Comparison of ENCODE assay signal across 8 cellular contexts in genomic region chr17:21283482-21284318, GRCh38. TPM values are rescaled to one million over a fixed set of nuclear protein-coding genes. Genes with fewer than 3 reads are reported as not detected.
DNase-seq lines count a peak whose midpoint lies in the region; ATAC-seq, FAIRE-seq and TF ChIP-seq lines count a peak whose summit lies in the region.

No MANE protein-coding gene starts in this region.

- in situ Hi-C loops in HAP-1 (cut with MboI; ENCODE audit: low sequenced_read_pairs) = loop anchor here (5.0 to 10.0 kb wide), 2 partner anchors 171 to 229 kb away; no protein-coding TSS in a partner anchor

- no peak overlapping the region for H3K14ac ChIP-seq in H1 (ENCODE audit: insufficient read length)

- no peak overlapping the region for H2BK15ac ChIP-seq in H1 (ENCODE audit: low read length)

- no peak overlapping the region for H2BK120ac ChIP-seq in H1 (replicated peaks; ENCODE audit: low read depth, low read length)

- H4K20me1 ChIP-seq in OCI-LY3 (ENCODE audit: insufficient read depth, low read length) (no peaks in the 10 kb centered on the region), H1 (replicated peaks in 1 of 2; ENCODE audit: control insufficient read depth in 1 of 2, insufficient read depth in 2 of 2, low read length in 2 of 2) (peaks cover 0 to 2% of the 10 kb centered on the region in 2 experiments)

- POLR2A ChIA-PET in H1 (lab: Charles Lee; ENCODE audit: partially characterized antibody) = interaction anchor here (0.7 to 1.1 kb wide), 2 partner anchors 8 to 11 kb away, joined by 4 to 5 read pairs; no protein-coding TSS in a partner anchor
- POLR2A ChIA-PET in naive thymus-derived CD4-positive, alpha-beta T cell (lab: Charles Lee) = interaction anchor here (0.5 to 0.8 kb wide), 6 partner anchors 8 to 249 kb away, joined by 3 to 4 read pairs (median 3); partner anchors contain the start of gene USP22

- H2BK12ac ChIP-seq in H1 (ENCODE audit: low read depth, low read length) = no peak overlapping the region

- no peak for FAIRE-seq in H1 (lab: Jason Lieb, UNC)

- H4K5ac ChIP-seq in H1 (ENCODE audit: insufficient read length, low read depth, low read length) = no peak overlapping the region

- H2AK5ac ChIP-seq in H1 (ENCODE audit: low read depth, low read length) = no peak overlapping the region

- no peak for ATAC-seq in naive thymus-derived CD4-positive, alpha-beta T cell

- H3K27ac ChIP-seq in OCI-LY3 (ENCODE audit: low read length) = no peak overlapping the region
- no peak overlapping the region for H3K27ac ChIP-seq in H1 (ENCODE audit: low read depth, low read length)
- H3K27ac ChIP-seq in naive thymus-derived CD4-positive, alpha-beta T cell (ENCODE audit: low read depth, low read length) = peak overlapping the region; percentile 78

- peaks cover 8% of the 10 kb centered on the region; the same call in 1 of the 2 replicates for H3K23me2 ChIP-seq in H1 (ENCODE audit: low read depth, low read length)

- H3K4me1 Mint-ChIP-seq in naive thymus-derived CD4-positive, alpha-beta T cell = peaks cover 38 to 62% (median 57%) of the 10 kb centered on the region in 7 donors

- peaks cover 10% of the 10 kb centered on the region for H3K4me1 ChIP-seq in HAP-1
- peaks cover 24% of the 10 kb centered on the region for H3K4me1 ChIP-seq in OCI-LY3 (ENCODE audit: low read length)
- peaks cover 0 to 19% (median 10%) of the 10 kb centered on the region in 4 experiments; a peak in 6 of 7 replicates for H3K4me1 ChIP-seq in H1 (replicated peaks in 1 of 4; ENCODE audit: control insufficient read depth in 3 of 4, insufficient read depth in 4 of 4, low read length in 3 of 4)
- H3K4me1 ChIP-seq in naive thymus-derived CD4-positive, alpha-beta T cell (ENCODE audit: control insufficient read depth in 2 of 2, insufficient read depth in 2 of 2, low read length in 2 of 2) = peaks cover 38 to 44% of the 10 kb centered on the region in 2 donors

- WGBS in H1 (ENCODE audit: extremely low coverage in 1 of 2, insufficient coverage in 1 of 2, insufficient read length in 1 of 2, insufficient replicate concordance in 2 of 2, low coverage in 1 of 2, low lambda C conversion rate in 2 of 2, missing lambda C conversion rate in 1 of 2), 2 experiments = 31% methylated on average over 48 of the region's 49 CpGs; no CpG with 5 or more reads in 1 of the 2 experiments

- TF ChIP-seq CTCF in GM12875 (IDR thresholded peaks at IDR 0.05; ENCODE audit: borderline replicate concordance, insufficient read depth, low read depth, low read length) (no peak), OCI-LY3 (IDR thresholded peaks at IDR 0.05; ENCODE audit: low read depth, low read length) (no peak), H1 (IDR thresholded peaks at IDR 0.05; ENCODE audit: control extremely low read depth in 1 of 3, insufficient read depth in 1 of 3, low read depth in 1 of 3, low read length in 3 of 3) (no peak)

- peak overlapping the region; percentile 72 to 97 (median 96) for H3K27ac Mint-ChIP-seq in naive thymus-derived CD4-positive, alpha-beta T cell

- no peak overlapping the region for H3K56ac ChIP-seq in H1 (replicated peaks; ENCODE audit: insufficient read length, low read depth, low read length)

- peak overlapping the region; percentile 88 to 99 (median 96) for H3K4me3 Mint-ChIP-seq in naive thymus-derived CD4-positive, alpha-beta T cell

- H3K4ac ChIP-seq in H1 (replicated peaks; ENCODE audit: insufficient read length, low read depth, low read length) = no peak overlapping the region

- no peak overlapping the region for H3K23ac ChIP-seq in H1 (ENCODE audit: insufficient read length)

- no peak for TF ChIP-seq POLR2A in H1 (IDR thresholded peaks at IDR 0.05; ENCODE audit: control extremely low read depth in 1 of 2, low read depth in 2 of 2, low read length in 2 of 2)

- H3K18ac ChIP-seq in H1 (ENCODE audit: extremely low read depth, low read length) = no peak overlapping the region

- H3K36me3 ChIP-seq in HAP-1 (replicated peaks) (peaks cover 10% of the 10 kb centered on the region), OCI-LY3 (replicated peaks; ENCODE audit: low read depth, low read length) (no peaks in the 10 kb centered on the region), H1 (ENCODE audit: control insufficient read depth in 2 of 4, insufficient read depth in 4 of 4, low read length in 3 of 4) (no peaks in the 10 kb centered on the region)
- no peaks in the 10 kb centered on the region for H3K36me3 ChIP-seq in naive thymus-derived CD4-positive, alpha-beta T cell (ENCODE audit: control insufficient read depth in 2 of 3, insufficient read depth in 3 of 3, low read length in 3 of 3)

- DNase-seq in HAP-1 (ENCODE audit: low spot score in 2 of 2) = no peak
- no peak for DNase-seq in H1 (ENCODE audit: low read depth in 1 of 2, low spot score in 2 of 2)
- no peak for DNase-seq in naive thymus-derived CD4-positive, alpha-beta T cell
- DNase-seq in iPS-NIHi11 (ENCODE audit: low spot score) = no peak
- no peak for DNase-seq in stimulated activated CD8-positive, alpha-beta memory T cell treated with anti-CD3 and anti-CD28 coated beads, Interleukin-4, amount 100 ng/mL, for 48 hours
- DNase-seq in foreskin melanocyte = no peak

- H3K9me3 ChIP-seq in HAP-1 (no peaks in the 10 kb centered on the region), OCI-LY3 (ENCODE audit: insufficient read depth, low read length) (no peaks in the 10 kb centered on the region), H1 (ENCODE audit: insufficient read depth in 2 of 2, low read depth in 1 of 2, low read length in 1 of 2) (no peaks in the 10 kb centered on the region)
- no peaks in the 10 kb centered on the region for H3K9me3 ChIP-seq in naive thymus-derived CD4-positive, alpha-beta T cell (ENCODE audit: control insufficient read depth in 2 of 3, low read length in 3 of 3)

- H4K91ac ChIP-seq in H1 (replicated peaks; ENCODE audit: insufficient read length, low read length) = no peak overlapping the region

- H2BK5ac ChIP-seq in H1 (ENCODE audit: low read depth, low read length) = no peak overlapping the region

- H3K79me2 ChIP-seq in OCI-LY3 (ENCODE audit: low read length) (peaks cover 31% of the 10 kb centered on the region), H1 (ENCODE audit: control insufficient read depth in 1 of 2, insufficient read depth in 2 of 2, low read length in 2 of 2) (peaks cover 0 to 30% of the 10 kb centered on the region in 2 experiments; a peak in 2 of 4 replicates)

- peaks cover 11% of the 10 kb centered on the region for H3K79me1 ChIP-seq in H1 (ENCODE audit: low read depth, low read length)

- H3K36me3 Mint-ChIP-seq in naive thymus-derived CD4-positive, alpha-beta T cell = peaks cover 0 to 13% (median 0%) of the 10 kb centered on the region in 5 donors

- H4K8ac ChIP-seq in H1 (ENCODE audit: extremely low read depth, insufficient read depth, low read length) = peak overlapping the region; percentile 3

- intact Hi-C loops in naive thymus-derived CD4-positive, alpha-beta T cell (cut with micrococcal nuclease) = loop anchor here (1.0 to 10.0 kb wide), 13 partner anchors 8 to 1129 kb away; partner anchors contain the start of genes DHRS7B (in 2 of the 2), NATD1 (in 2 of the 2), TMEM11 (in 2 of the 2) and USP22 (in 2 of the 2)

- no peak for TF ChIP-seq EP300 in H1 (IDR thresholded peaks at IDR 0.05; ENCODE audit: borderline replicate concordance in 1 of 2, low read depth in 2 of 2, low read length in 2 of 2)

- H3K4me3 ChIP-seq in GM12875 (ENCODE audit: low read depth, low read length) = peak overlapping the region; percentile 80
- peak overlapping the region; percentile 32 for H3K4me3 ChIP-seq in HAP-1
- H3K4me3 ChIP-seq in OCI-LY3 (ENCODE audit: low read length) = peak overlapping the region; percentile 76
- peak overlapping the region; percentile 24 to 81 (median 34); a peak in 7 of 8 replicates for H3K4me3 ChIP-seq in H1 (ENCODE audit: extremely low read depth in 1 of 4, insufficient read depth in 2 of 4, low read depth in 3 of 4, low read length in 4 of 4)
- peak overlapping the region; percentile 68 for H3K4me3 ChIP-seq in naive thymus-derived CD4-positive, alpha-beta T cell (ENCODE audit: low read length)

- no peak overlapping the region for H2BK20ac ChIP-seq in H1 (ENCODE audit: low read length)

- no peak for TF ChIP-seq RAD21 in H1 (IDR thresholded peaks at IDR 0.05 in 1 of 2, conservative IDR thresholded peaks at IDR 0.05 in 1 of 2; ENCODE audit: low read depth in 2 of 2, low read length in 2 of 2)

- no peaks in the 10 kb centered on the region for H3K27me3 ChIP-seq in HAP-1 (ENCODE audit: low read depth)
- no peaks in the 10 kb centered on the region for H3K27me3 ChIP-seq in OCI-LY3 (ENCODE audit: low read depth, low read length)
- H3K27me3 ChIP-seq in H1 (replicated peaks in 1 of 4; ENCODE audit: control insufficient read depth in 3 of 4, extremely low read depth in 1 of 4, insufficient read depth in 3 of 4, low read length in 3 of 4) = peaks cover 9 to 25% (median 18%) of the 10 kb centered on the region in 4 experiments
- H3K27me3 ChIP-seq in naive thymus-derived CD4-positive, alpha-beta T cell (ENCODE audit: control insufficient read depth in 2 of 2, insufficient read depth in 2 of 2, low read length in 2 of 2) = no peaks in the 10 kb centered on the region

- H2AFZ ChIP-seq in OCI-LY3 (ENCODE audit: low read depth, low read length) = no peak overlapping the region
- H2AFZ ChIP-seq in H1 (ENCODE audit: low read length) = no peak overlapping the region

- no peaks in the 10 kb centered on the region for H3K27me3 Mint-ChIP-seq in naive thymus-derived CD4-positive, alpha-beta T cell

- CTCF ChIA-PET in H1 (lab: Charles Lee; ENCODE audit: partially characterized antibody) = interaction anchor here (0.7 to 1.7 kb wide), 3 partner anchors 44 to 140 kb away, joined by 3 to 5 read pairs (median 3); no protein-coding TSS in a partner anchor
- CTCF ChIA-PET in naive thymus-derived CD4-positive, alpha-beta T cell (lab: Charles Lee) = interaction anchor here (0.5 to 1.3 kb wide), 2 partner anchors 8 to 1407 kb away, joined by 3 to 4 read pairs; no protein-coding TSS in a partner anchor

- H3K9ac ChIP-seq in OCI-LY3 (ENCODE audit: low read length) (no peak overlapping the region), H1 (replicated peaks in 1 of 4; ENCODE audit: extremely low read depth in 1 of 4, low read depth in 3 of 4, low read length in 3 of 4) (no peak overlapping the region)

- H3K9me3 Mint-ChIP-seq in naive thymus-derived CD4-positive, alpha-beta T cell = no peaks in the 10 kb centered on the region

- H3K4me2 ChIP-seq in OCI-LY3 (ENCODE audit: low read length) (peak overlapping the region; percentile 74), H1 (ENCODE audit: insufficient read depth in 1 of 2, low read depth in 2 of 2, low read length in 2 of 2) (peak overlapping the region; percentile 68 to 77)

RNA-seq across cellular contexts. Expression of gene MAP2K3, which starts 0.8 kb away (rescaled TPM):
- 32.4 and 33.5 TPM in 2 replicates for total RNA-seq in H1 (2021; fragmentation: NEBNext Ultra II Directional; extraction: Animal tissue kit (Norgen Biotek cat#: 25700))
- polyA plus RNA-seq in H1 (2011; rRNA removed) = 16.9 and 24.3 TPM in 2 replicates
- 15.7 TPM for polyA plus RNA-seq in H1 (2011; cell fraction: cytosol; rRNA removed)
- polyA plus RNA-seq in H1 (2011; cell fraction: nucleus; rRNA removed) = 17.8 TPM
- 17.6 to 31.6 TPM (median 28.7 TPM) in 4 replicates for polyA plus RNA-seq in H1 (2012, experiment 1 of 2)
- polyA plus RNA-seq in H1 (2012, experiment 2 of 2) = 29.4 TPM
- 19.3 TPM for polyA plus RNA-seq in H1 (2013, experiment 1 of 2)
- 20.9 TPM for polyA plus RNA-seq in H1 (2013, experiment 2 of 2)
- 8.4 and 10.1 TPM in 2 replicates for polyA minus RNA-seq in H1 (2011; rRNA and poly(A)+ RNA removed)
- 8.6 TPM for polyA minus RNA-seq in H1 (2011; cell fraction: cytosol; rRNA and poly(A)+ RNA removed)
- 13.8 TPM for polyA minus RNA-seq in H1 (2011; cell fraction: nucleus; rRNA and poly(A)+ RNA removed)
- 100 to 1,000 TPM in 1 of 5 experiments, 10 to 100 TPM in 4; 37.5 to 127 (median 39.2) TPM for total RNA-seq in naive thymus-derived CD4-positive, alpha-beta T cell
- 10 to 100 TPM; 47.7 to 76.7 TPM for polyA plus RNA-seq in naive thymus-derived CD4-positive, alpha-beta T cell

RNA-seq across cellular contexts. Expression of gene NATD1, which starts 30.5 kb away (rescaled TPM):
- total RNA-seq in H1 (2021; fragmentation: NEBNext Ultra II Directional; extraction: Animal tissue kit (Norgen Biotek cat#: 25700)) = 7.5 and 8.4 TPM in 2 replicates
- 5.4 and 8.8 TPM in 2 replicates for polyA plus RNA-seq in H1 (2011; rRNA removed)
- 6.3 TPM for polyA plus RNA-seq in H1 (2011; cell fraction: cytosol; rRNA removed)
- 7.7 TPM for polyA plus RNA-seq in H1 (2011; cell fraction: nucleus; rRNA removed)
- 5.8 to 7.2 TPM (median 5.9 TPM) in 4 replicates for polyA plus RNA-seq in H1 (2012, experiment 1 of 2)
- 5.1 TPM for polyA plus RNA-seq in H1 (2012, experiment 2 of 2)
- polyA plus RNA-seq in H1 (2013, experiment 1 of 2) = 4.8 TPM
- 4.8 TPM for polyA plus RNA-seq in H1 (2013, experiment 2 of 2)
- 4.7 and 6.3 TPM in 2 replicates for polyA minus RNA-seq in H1 (2011; rRNA and poly(A)+ RNA removed)
- polyA minus RNA-seq in H1 (2011; cell fraction: cytosol; rRNA and poly(A)+ RNA removed) = 5.9 TPM
- polyA minus RNA-seq in H1 (2011; cell fraction: nucleus; rRNA and poly(A)+ RNA removed) = 5.7 TPM
- 10 to 100 TPM in 2 of 5 experiments, 1 to 10 TPM in 3; 2.5 to 11.1 (median 8.9) TPM for total RNA-seq in naive thymus-derived CD4-positive, alpha-beta T cell
- polyA plus RNA-seq in naive thymus-derived CD4-positive, alpha-beta T cell = 1 to 10 TPM; 1.7 to 2.9 TPM
